12 cellular contexts compared by ENCODE assay signal in the genomic region with DNA sequence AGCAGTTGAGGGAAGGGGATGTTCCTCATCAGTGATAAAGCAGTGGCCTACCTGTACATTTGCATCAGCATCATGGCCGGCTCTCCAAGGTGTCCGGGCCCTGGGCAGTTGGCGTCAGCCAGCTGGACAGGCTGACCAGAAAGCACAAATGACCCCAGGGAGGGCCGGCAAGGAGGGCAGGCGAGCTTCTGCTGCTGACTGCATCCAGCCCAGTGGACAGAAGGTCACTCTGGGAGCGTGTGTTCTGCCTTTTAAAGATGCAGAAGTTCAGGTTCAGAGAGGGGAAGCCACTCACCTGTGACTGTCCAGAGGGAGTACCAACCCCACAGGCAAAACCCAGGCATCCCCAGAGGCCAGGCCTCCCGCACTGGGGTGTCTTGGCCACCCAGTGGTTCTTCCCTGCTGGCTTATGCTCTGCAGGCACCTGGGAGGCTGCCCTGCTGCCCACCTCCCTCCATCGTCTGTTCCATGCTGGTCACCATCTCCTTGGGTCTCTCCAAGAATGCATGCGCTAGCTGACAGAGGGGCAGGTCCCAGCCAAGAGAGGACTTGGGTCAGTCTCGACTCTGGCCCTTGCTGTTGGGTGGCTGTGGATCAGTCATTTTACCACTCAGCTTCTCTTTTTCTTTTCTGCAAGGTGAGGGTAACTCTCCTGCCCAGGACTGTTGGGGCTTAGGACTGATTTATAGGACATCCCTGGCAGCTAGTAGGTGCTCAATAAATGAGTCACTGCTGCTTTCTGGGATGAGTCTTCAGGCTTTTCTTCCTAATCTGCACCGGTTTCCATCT.
"Had no signal": no experiment of that assay in that cellular context is flagged by ENCODE, and none has a peak within 500 bp of the region (broad histone marks: within the 10 kb centered on the region; RNA-seq: fewer than 3 reads in every experiment).

No MANE protein-coding gene starts in this region.

- H3K4me1 ChIP-seq: left lung had no signal

- H3K9me3 ChIP-seq: left lung had no signal

- H3K27ac ChIP-seq: dorsolateral prefrontal cortex, left lung had no signal

- ATAC-seq: left lung; SK-N-SH treated with all-trans-retinoic acid at 6 μM for 48 hours; stimulated activated naive B cell treated with anti-CD40 and anti-IgM and Interleukin-4, amounts not matched to agents 10 μg/mL and 1 μg/mL and 100 μg/mL, for 72 hours; T-cell had no signal

- H3K4me3 ChIP-seq: dorsolateral prefrontal cortex, left lung had no signal

- DNase-seq: activated CD4-positive, alpha-beta T cell treated with anti-CD3 and anti-CD28 coated beads for 48 hours; activated CD4-positive, CD25-positive, alpha-beta regulatory T cell; activated T-cell treated with anti-CD3 and anti-CD28 coated beads for 4 hours; hypothalamus; kidney; midbrain; stimulated activated CD4-positive, alpha-beta T cell treated with anti-CD3 and anti-CD28 coated beads, Interleukin-4, amount 100 ng/mL, for 4 hours; stimulated activated naive B cell treated with anti-CD40 and anti-IgM and Interleukin-4, amounts not matched to agents 10 μg/mL and 1 μg/mL and 100 μg/mL, for 72 hours; T-cell had no signal

- H3K36me3 ChIP-seq: left lung had no signal
